Comparison of ENCODE assay signal across 8 cellular contexts in genomic region chr11:406796-407650, GRCh38. TPM values are rescaled to one million over a fixed set of nuclear protein-coding genes. Genes with fewer than 3 reads are reported as not detected.
A peak's percentile ranks its signal among the peaks of the same experiment; 100 is the strongest.
DNase-seq lines count a peak whose midpoint lies in the region; ATAC-seq, FAIRE-seq and TF ChIP-seq lines count a peak whose summit lies in the region.

No MANE protein-coding gene starts in this region.

- DNase-seq in COLO668 (lab: John Stamatoyannopoulos, UW; ENCODE audit: unreplicated experiment) (peak; percentile 70), LHCN-M2 (ENCODE audit: low read depth) (peak; percentile 37), caudate nucleus (lab: John Stamatoyannopoulos, UW) (peak in 41 of 61 donors; percentile 15 to 74 (median 59)), kidney (peak; percentile 96), DMS 273 (lab: John Stamatoyannopoulos, UW; ENCODE audit: unreplicated experiment) (no peak)
- peak; percentile 90 for DNase-seq in stimulated activated CD4-positive, alpha-beta T cell treated with anti-CD3 and anti-CD28 coated beads, Interleukin-1b, Interleukin-23, amount 100 ng/mL, for 48 hours

- TF ChIP-seq CTCF in WI38 (IDR thresholded peaks at IDR 0.05; ENCODE audit: low read depth, low read length) = no peak
- peak; percentile 5 for TF ChIP-seq CTCF in kidney (IDR thresholded peaks at IDR 0.05; ENCODE audit: borderline replicate concordance, extremely low read depth, insufficient read depth)

- H3K9me3 ChIP-seq in kidney (ENCODE audit: control insufficient read depth in 1 of 2, low read length in 2 of 2) = no peaks in the 10 kb centered on the region

- FAIRE-seq in kidney (lab: Jason Lieb, UNC) = no peak

- H3K36me3 ChIP-seq in kidney (ENCODE audit: control insufficient read depth in 1 of 2, insufficient read depth in 2 of 2, low read length in 2 of 2) = no peaks in the 10 kb centered on the region

- H3K4me1 ChIP-seq in kidney (ENCODE audit: control insufficient read depth in 1 of 2, insufficient read depth in 1 of 2, low read depth in 1 of 2, low read length in 2 of 2) = peaks cover 10 to 26% of the 10 kb centered on the region in 2 donors

- H3K4me3 ChIP-seq in WI38 (ENCODE audit: low read depth, low read length) (peak overlapping the region; percentile 54), kidney (ENCODE audit: low read length in 2 of 2) (peak overlapping the region in 1 of 2 donors; percentile 61)

- H3K9ac ChIP-seq in kidney (ENCODE audit: low read length in 2 of 2) = peak overlapping the region in 1 of 2 donors; percentile 12

- peak; percentile 72 for ATAC-seq in GM21619 (IDR thresholded peaks at IDR 0.05; ENCODE audit: unreplicated experiment)

- intact Hi-C loops in kidney (cut with DNase I) = no loop called here

- no peak overlapping the region for H3K27ac ChIP-seq in caudate nucleus (ENCODE audit: low read depth, low read length)
- H3K27ac ChIP-seq in kidney (ENCODE audit: low read depth in 2 of 2, low read length in 2 of 2) = peak overlapping the region; percentile 55 to 60

RNA-seq across cellular contexts. Expression of gene SIGIRR, which starts 7.8 kb away (rescaled TPM):
- total RNA-seq in LHCN-M2 (2014; rRNA removed) = 5.5 and 5.8 TPM in 2 replicates
- 9.5 TPM for polyA plus RNA-seq in LHCN-M2 (2012)
- total RNA-seq in kidney = 89.1 TPM
- 181 TPM for polyA plus RNA-seq in kidney (ENCODE audit: insufficient read depth, low read depth, low replicate concordance)

RNA-seq across cellular contexts. Expression of gene PKP3, which starts 13.0 kb away (rescaled TPM):
- 3.7 and 4.7 TPM in 2 replicates for total RNA-seq in LHCN-M2 (2014; rRNA removed)
- 2.1 TPM for polyA plus RNA-seq in LHCN-M2 (2012)
- 3.6 TPM for total RNA-seq in kidney
- 1.9 TPM for polyA plus RNA-seq in kidney (ENCODE audit: insufficient read depth, low read depth, low replicate concordance)

RNA-seq across cellular contexts. Expression of gene ANO9, which starts 34.8 kb away (rescaled TPM):
- total RNA-seq in LHCN-M2 (2014; rRNA removed) = not detected in 2 replicates
- polyA plus RNA-seq in LHCN-M2 (2012) = not detected
- total RNA-seq in kidney = 21.8 TPM
- 11.3 TPM for polyA plus RNA-seq in kidney (ENCODE audit: insufficient read depth, low read depth, low replicate concordance)

RNA-seq across cellular contexts. Expression of gene B4GALNT4, which starts 37.7 kb away (rescaled TPM):
- total RNA-seq in LHCN-M2 (2014; rRNA removed) (0.75 and 1.3 TPM in 2 replicates), kidney (1.4 TPM)
- 0.11 TPM for polyA plus RNA-seq in LHCN-M2 (2012)
- 0.82 TPM for polyA plus RNA-seq in kidney (ENCODE audit: insufficient read depth, low read depth, low replicate concordance)

RNA-seq across cellular contexts. Expression of gene PTDSS2, which starts 43.1 kb away (rescaled TPM):
- total RNA-seq in LHCN-M2 (2014; rRNA removed) = 40.7 and 51.2 TPM in 2 replicates
- polyA plus RNA-seq in LHCN-M2 (2012) = 24.6 TPM
- 28.5 TPM for total RNA-seq in kidney
- polyA plus RNA-seq in kidney (ENCODE audit: insufficient read depth, low read depth, low replicate concordance) = 37.7 TPM

Comparison
In these comparisons a context has a peak if more than half of its experiments do, and no peak if none do; other contexts are left out.
1. RNA of gene SIGIRR, which starts 7.8 kb away (total RNA-seq): 89.1 TPM in kidney (single experiment); 5.5 to 5.8 TPM in LHCN-M2; every median in the first group is over 10 times any median in the second.
2. RNA of gene ANO9, which starts 34.8 kb away (total RNA-seq): 21.8 TPM in kidney (single experiment); not detected in LHCN-M2; every median in the first group is over 10 times any median in the second.